8 cellular contexts compared by ENCODE assay signal in genomic region chr7:120856621-120857352, GRCh38. TPM values are rescaled to one million over a fixed set of nuclear protein-coding genes. Genes with fewer than 3 reads are reported as not detected.
DNase-seq lines count a peak whose midpoint lies in the region; ATAC-seq and TF ChIP-seq lines count a peak whose summit lies in the region.

No MANE protein-coding gene starts in this region.

- DNase-seq in PC-3 (peak; percentile 50), MCF 10A (ENCODE audit: unreplicated experiment) (no peak), immature natural killer cell (peak in 1 of 3 donors; percentile 3), GOT3 (lab: John Stamatoyannopoulos, UW) (no peak)

- peaks cover 59% of the 10 kb centered on the region for H3K27me3 ChIP-seq in DOHH2 (ENCODE audit: control insufficient read depth, low read length)
- H3K27me3 ChIP-seq in PC-3 (ENCODE audit: low read length) = no peaks in the 10 kb centered on the region

- H3K4me1 ChIP-seq in DOHH2 (ENCODE audit: control insufficient read depth, low read length) = peaks cover 15% of the 10 kb centered on the region
- H3K4me1 ChIP-seq in PC-3 (ENCODE audit: insufficient read depth, low read length) = peaks cover 8% of the 10 kb centered on the region

- TSS peak; percentile 46 for BruUV-seq in PC-3 (replicated peaks; lab: Mats Ljungman, UMichigan)
- BruUV-seq in MCF 10A (replicated peaks; lab: Mats Ljungman, UMichigan) = no TSS peak

- H3K9me3 Mint-ChIP-seq in MCF 10A (ENCODE audit: unreplicated experiment) (no peaks in the 10 kb centered on the region), immature natural killer cell (peaks cover 0 to 6% (median 2%) of the 10 kb centered on the region in 6 donors)

- H3K9ac ChIP-seq in PC-3 (ENCODE audit: low read length) = no peak overlapping the region

- H3F3A ChIP-seq in DOHH2 (ENCODE audit: control insufficient read depth, insufficient read depth) (no peaks in the 10 kb centered on the region), PC-3 (ENCODE audit: low read length, unreplicated experiment) (no peaks in the 10 kb centered on the region)

- H3K4me3 ChIP-seq in DOHH2 (ENCODE audit: low read length) (peak overlapping the region; percentile 71), PC-3 (ENCODE audit: low read length) (peak overlapping the region; percentile 88), skin epidermis (peak overlapping the region; percentile 40 to 68 (median 51))

- H3K4me2 ChIP-seq in DOHH2 (ENCODE audit: low read length) (peak overlapping the region; percentile 69), PC-3 (ENCODE audit: low read length) (peak overlapping the region; percentile 92)

- peak; percentile 14 for TF ChIP-seq CTCF in DOHH2 (IDR thresholded peaks at IDR 0.05; ENCODE audit: low read depth, low read length, poor library complexity, severe bottlenecking)
- TF ChIP-seq CTCF in PC-3 (conservative IDR thresholded peaks at IDR 0.05; ENCODE audit: low read depth, low read length) = no peak; the same call in 1 of the 2 replicates
- no peak for TF ChIP-seq CTCF in MCF 10A (IDR thresholded peaks at IDR 0.05; ENCODE audit: unreplicated experiment)

- CTCF ChIA-PET in PC-3 (lab: Charles Lee) (no interaction called here), MCF 10A (lab: Yijun Ruan, JAX) (interaction anchor here (0.7 kb wide), 1 partner anchor 89 kb away, joined by 3 read pairs; no protein-coding TSS in a partner anchor)

- H3K9me3 ChIP-seq in DOHH2 (ENCODE audit: control insufficient read depth, insufficient read depth, low read length) (no peaks in the 10 kb centered on the region), PC-3 (ENCODE audit: low read length) (no peaks in the 10 kb centered on the region)

- POLR2A ChIA-PET in PC-3 (lab: Charles Lee; ENCODE audit: unreplicated experiment) (no interaction called here), MCF 10A (lab: Yijun Ruan, JAX) (no interaction called here)

- H3K9me2 ChIP-seq in DOHH2 (replicated peaks; ENCODE audit: control insufficient read depth, low read length) (no peaks in the 10 kb centered on the region), PC-3 (replicated peaks; ENCODE audit: low read length) (no peaks in the 10 kb centered on the region)

- H3K4me3 Mint-ChIP-seq in MCF 10A (ENCODE audit: unreplicated experiment) (peak overlapping the region; percentile 80), immature natural killer cell (peak overlapping the region; percentile 76 to 90 (median 80))

- ATAC-seq in GM19438 (IDR thresholded peaks at IDR 0.05; ENCODE audit: low read depth, unreplicated experiment) = peak; percentile 53
- peak; percentile 77 for ATAC-seq in HG03432 (IDR thresholded peaks at IDR 0.05; ENCODE audit: unreplicated experiment)
- peak; percentile 58 for ATAC-seq in PC-3

- H3K36me3 Mint-ChIP-seq in MCF 10A (ENCODE audit: insufficient read depth, unreplicated experiment) (no peaks in the 10 kb centered on the region), immature natural killer cell (peaks cover 0 to 3% (median 0%) of the 10 kb centered on the region in 3 donors)

- H3K79me2 ChIP-seq in DOHH2 (ENCODE audit: control insufficient read depth, low read length) (no peaks in the 10 kb centered on the region), PC-3 (ENCODE audit: low read length) (no peaks in the 10 kb centered on the region)

- no peak overlapping the region for H3K27ac Mint-ChIP-seq in MCF 10A (ENCODE audit: low read depth, unreplicated experiment)
- H3K27ac Mint-ChIP-seq in immature natural killer cell = no peak overlapping the region

- H3K27ac ChIP-seq in DOHH2 (ENCODE audit: low read depth, low read length) (no peak overlapping the region), PC-3 (ENCODE audit: low read length) (no peak overlapping the region), skin epidermis (peak overlapping the region in 8 of 21 experiments; percentile 61 to 88 (median 82))

- intact Hi-C loops in PC-3 (cut with micrococcal nuclease) (loop anchor here (1.0 to 5.0 kb wide), 3 partner anchors 50 to 226 kb away; no protein-coding TSS in a partner anchor), MCF 10A (cut with micrococcal nuclease) (loop anchor here (2.0 kb wide), 1 partner anchor 64 kb away; no protein-coding TSS in a partner anchor)

- H3K4me1 Mint-ChIP-seq in MCF 10A (ENCODE audit: insufficient read depth, unreplicated experiment) (no peaks in the 10 kb centered on the region), immature natural killer cell (peaks cover 9 to 15% of the 10 kb centered on the region in 2 donors)

- peak overlapping the region; percentile 78 for H2AFZ ChIP-seq in PC-3 (ENCODE audit: low read length)

- H3K36me3 ChIP-seq in DOHH2 (ENCODE audit: control insufficient read depth, low read length) (no peaks in the 10 kb centered on the region), PC-3 (ENCODE audit: low read depth, low read length) (no peaks in the 10 kb centered on the region)

- H3K27me3 Mint-ChIP-seq in MCF 10A (ENCODE audit: insufficient read depth, unreplicated experiment) = peaks cover 96% of the 10 kb centered on the region
- peaks cover 17 to 28% (median 19%) of the 10 kb centered on the region in 3 donors for H3K27me3 Mint-ChIP-seq in immature natural killer cell (ENCODE audit: low read depth in 3 of 3)

- H4K20me1 ChIP-seq in DOHH2 (ENCODE audit: control insufficient read depth, insufficient read depth, low read depth, low read length) (no peaks in the 10 kb centered on the region), PC-3 (ENCODE audit: low read length) (no peaks in the 10 kb centered on the region)

RNA-seq across cellular contexts. Expression of gene TSPAN12, which starts 1.2 kb away (rescaled TPM):
- total RNA-seq in PC-3 (2014; rRNA removed) (7.2 and 8.3 TPM in 2 replicates), MCF 10A (2022) (not detected in 2 replicates)
- not detected for polyA plus RNA-seq in immature natural killer cell
